1 cellular context compared by ENCODE assay signal in genomic region chr19:18788782-18789421, GRCh38.
TF ChIP-seq lines count a peak whose summit lies in the region.

No MANE protein-coding gene starts in this region.

TF ChIP-seq in H1, 55 proteins besides CTCF, POLR2A, EP300 and RAD21 (continued from another document):
- TF ChIP-seq YY1 (IDR thresholded peaks at IDR 0.05; ENCODE audit: low read depth, low read length) (peak; percentile 59; the same call in 1 of the 2 replicates), SAP30 (IDR thresholded peaks at IDR 0.05; ENCODE audit: insufficient read depth, insufficient replicate concordance, low read length) (no peak), EZH2 (IDR thresholded peaks at IDR 0.05; ENCODE audit: low read depth, low read length, severe bottlenecking) (peak; percentile 80), GABPA (IDR thresholded peaks at IDR 0.05; ENCODE audit: borderline replicate concordance, insufficient read depth, low read length) (no peak), KDM4A (IDR thresholded peaks at IDR 0.05; ENCODE audit: low read depth, low read length, severe bottlenecking) (peak; percentile 2), SUZ12 (IDR thresholded peaks at IDR 0.05; ENCODE audit: low read length) (peak; percentile 85; the same call in 1 of the 2 replicates)
